ENCODE assay signal across 1 cellular context in genomic region chr17:75615301-75615700, GRCh38.
TF ChIP-seq lines count a peak whose summit lies in the region.

No MANE protein-coding gene starts in this region.

TF ChIP-seq in K562, 482 proteins besides CTCF, POLR2A, EP300 and RAD21:
- TF ChIP-seq FOXK2 (conservative IDR thresholded peaks at IDR 0.05 in 1 of 2, IDR thresholded peaks at IDR 0.05 in 1 of 2; ENCODE audit: low read depth in 2 of 2) (no peak), FOXK1 (CRISPR knock-in tag; IDR thresholded peaks at IDR 0.05; ENCODE audit: borderline replicate concordance) (no peak), GATAD2B (IDR thresholded peaks at IDR 0.05; ENCODE audit: borderline replicate concordance) (no peak), ZNF668 (CRISPR knock-in tag; IDR thresholded peaks at IDR 0.05) (no peak), ELF4 (CRISPR knock-in tag; IDR thresholded peaks at IDR 0.05) (no peak), KDM1A (IDR thresholded peaks at IDR 0.05) (no peak), CTCFL (IDR thresholded peaks at IDR 0.05; ENCODE audit: borderline replicate concordance, insufficient read depth, low read depth, low read length, poor library complexity, severe bottlenecking) (peak; percentile 97), ZNF699 (CRISPR knock-in tag; IDR thresholded peaks at IDR 0.05; ENCODE audit: insufficient replicate concordance) (no peak), ZNF263 (CRISPR knock-in tag; IDR thresholded peaks at IDR 0.05; ENCODE audit: borderline replicate concordance) (peak; percentile 95), KLF13 (tag; IDR thresholded peaks at IDR 0.05; ENCODE audit: borderline replicate concordance, low read depth) (no peak), ZBTB33 (CRISPR knock-in tag; IDR thresholded peaks at IDR 0.05) (peak; percentile 98), TRIM28 (IDR thresholded peaks at IDR 0.05) (no peak), GABPB1 (CRISPR knock-in tag; IDR thresholded peaks at IDR 0.05) (peak; percentile 42; the same call in 1 of the 2 replicates), TFAM (CRISPR knock-in tag; conservative IDR thresholded peaks at IDR 0.05) (no peak), STAG1 (CRISPR knock-in tag; IDR thresholded peaks at IDR 0.05; ENCODE audit: borderline replicate concordance) (peak; percentile 6; the same call in 1 of the 2 replicates), BRD4 (IDR thresholded peaks at IDR 0.05) (no peak), HDAC8 (tag; IDR thresholded peaks at IDR 0.05) (no peak), FOXJ3 (CRISPR knock-in tag; IDR thresholded peaks at IDR 0.05) (no peak), NCOA1 (IDR thresholded peaks at IDR 0.05; ENCODE audit: low read depth) (no peak), ZNF239 (CRISPR knock-in tag; IDR thresholded peaks at IDR 0.05) (no peak), MTF1 (CRISPR knock-in tag; IDR thresholded peaks at IDR 0.05; ENCODE audit: borderline replicate concordance) (no peak), U2AF2 (optimal IDR thresholded peaks at IDR 0.05; ENCODE audit: low read depth, low read length) (no peak), CREB3 (tag; conservative IDR thresholded peaks at IDR 0.05; ENCODE audit: low read depth) (no peak), ZNF146 (CRISPR knock-in tag; IDR thresholded peaks at IDR 0.05; ENCODE audit: unreplicated experiment) (no peak), ZNF584 (CRISPR knock-in tag; IDR thresholded peaks at IDR 0.05; ENCODE audit: low read depth) (no peak), KAT2B (IDR thresholded peaks at IDR 0.05; ENCODE audit: low read depth, low read length) (peak; percentile 78), MTA1 (IDR thresholded peaks at IDR 0.05; ENCODE audit: borderline replicate concordance) (no peak)
- TF ChIP-seq, protein P1, sequence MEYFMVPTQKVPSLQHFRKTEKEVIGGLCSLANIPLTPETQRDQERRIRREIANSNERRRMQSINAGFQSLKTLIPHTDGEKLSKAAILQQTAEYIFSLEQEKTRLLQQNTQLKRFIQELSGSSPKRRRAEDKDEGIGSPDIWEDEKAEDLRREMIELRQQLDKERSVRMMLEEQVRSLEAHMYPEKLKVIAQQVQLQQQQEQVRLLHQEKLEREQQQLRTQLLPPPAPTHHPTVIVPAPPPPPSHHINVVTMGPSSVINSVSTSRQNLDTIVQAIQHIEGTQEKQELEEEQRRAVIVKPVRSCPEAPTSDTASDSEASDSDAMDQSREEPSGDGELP (CRISPR knock-in tag; IDR thresholded peaks at IDR 0.05; ENCODE audit: borderline replicate concordance), result peak; percentile 53
- TF ChIP-seq, protein P2, sequence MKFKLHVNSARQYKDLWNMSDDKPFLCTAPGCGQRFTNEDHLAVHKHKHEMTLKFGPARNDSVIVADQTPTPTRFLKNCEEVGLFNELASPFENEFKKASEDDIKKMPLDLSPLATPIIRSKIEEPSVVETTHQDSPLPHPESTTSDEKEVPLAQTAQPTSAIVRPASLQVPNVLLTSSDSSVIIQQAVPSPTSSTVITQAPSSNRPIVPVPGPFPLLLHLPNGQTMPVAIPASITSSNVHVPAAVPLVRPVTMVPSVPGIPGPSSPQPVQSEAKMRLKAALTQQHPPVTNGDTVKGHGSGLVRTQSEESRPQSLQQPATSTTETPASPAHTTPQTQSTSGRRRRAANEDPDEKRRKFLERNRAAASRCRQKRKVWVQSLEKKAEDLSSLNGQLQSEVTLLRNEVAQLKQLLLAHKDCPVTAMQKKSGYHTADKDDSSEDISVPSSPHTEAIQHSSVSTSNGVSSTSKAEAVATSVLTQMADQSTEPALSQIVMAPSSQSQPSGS (CRISPR knock-in tag; IDR thresholded peaks at IDR 0.05), result no peak
